9 cellular contexts compared by ENCODE assay signal in the genomic region with DNA sequence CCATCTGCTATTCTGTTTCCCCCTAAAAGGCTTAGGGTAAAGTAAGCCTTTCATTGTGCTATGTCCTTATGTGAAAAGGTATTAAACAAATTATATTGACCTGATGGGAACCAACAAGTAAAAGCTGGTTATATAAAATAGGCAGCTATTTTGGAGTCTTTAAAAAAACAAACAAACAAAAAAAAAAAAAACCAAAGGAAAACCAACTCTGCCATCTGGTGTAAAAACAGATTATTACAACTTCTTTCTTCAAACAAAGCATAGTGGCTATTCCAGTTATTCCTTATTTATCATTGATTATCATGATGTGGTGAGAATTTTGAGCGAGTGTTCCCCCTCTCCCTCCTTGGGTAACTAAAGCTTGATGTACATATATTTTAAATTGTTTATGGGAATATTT.
A peak's percentile ranks its signal among the peaks of the same experiment; 100 is the strongest.
DNase-seq lines count a peak whose midpoint lies in the region; ATAC-seq, FAIRE-seq and TF ChIP-seq lines count a peak whose summit lies in the region.
"Had no signal": no experiment of that assay in that cellular context is flagged by ENCODE, and none has a peak within 500 bp of the region (broad histone marks: within the 10 kb centered on the region; RNA-seq: fewer than 3 reads in every experiment).

No MANE protein-coding gene starts in this region.

- H3K4me2 ChIP-seq in hepatocyte, result no peak overlapping the region

- no peaks in the 10 kb centered on the region for H3K9me3 ChIP-seq in hepatocyte (ENCODE audit: low read depth)

- WGBS in hepatocyte (ENCODE audit: low lambda C conversion rate, missing lambda C conversion rate), result 18% methylated on average over 1 of the region's 1 CpG

- H3K4me1 ChIP-seq in hepatocyte (ENCODE audit: insufficient read depth), result no peaks in the 10 kb centered on the region

- no peak overlapping the region for H2AFZ ChIP-seq in hepatocyte

- H3K4me3 ChIP-seq in hepatocyte, result no peak overlapping the region

- H3K36me3 ChIP-seq in hepatocyte (replicated peaks; ENCODE audit: insufficient read depth, low read depth), result no peaks in the 10 kb centered on the region

- DNase-seq in SK-N-DZ (ENCODE audit: low spot score), result peak; percentile 38
- no peak for DNase-seq in hepatocyte (ENCODE audit: low spot score)
- DNase-seq in T-helper 1 cell, result no peak
- DNase-seq in activated T-cell treated with anti-CD3 and anti-CD28 coated beads for 4 hours, result no peak
- DNase-seq in occipital lobe (lab: John Stamatoyannopoulos, UW), result no peak

- no peaks in the 10 kb centered on the region for H4K20me1 ChIP-seq in hepatocyte (ENCODE audit: insufficient read depth, poor library complexity, severe bottlenecking)

- H3K27ac ChIP-seq in 22Rv1, result no peak overlapping the region
- no peak overlapping the region for H3K27ac ChIP-seq in hepatocyte

- H3K9me2 ChIP-seq in hepatocyte (replicated peaks; ENCODE audit: insufficient read depth), result no peaks in the 10 kb centered on the region

- peak; percentile 95 for FAIRE-seq in G401.6 (lab: Jason Lieb, UNC)

- ATAC-seq in GM21619 (IDR thresholded peaks at IDR 0.05; ENCODE audit: unreplicated experiment), result no peak
- ATAC-seq: naive thymus-derived CD4-positive, alpha-beta T cell had no signal

- TF ChIP-seq CTCF in 22Rv1 (IDR thresholded peaks at IDR 0.05) (peak; percentile 67), hepatocyte (IDR thresholded peaks at IDR 0.05; ENCODE audit: poor library complexity) (peak; percentile 69)

- H3K79me2 ChIP-seq in hepatocyte, result no peaks in the 10 kb centered on the region

- no peaks in the 10 kb centered on the region for H3K27me3 ChIP-seq in hepatocyte
